ENCODE assay signal across 1 cellular context in genomic region chr7:82263880-82264751, GRCh38.
TF ChIP-seq lines count a peak whose summit lies in the region.

No MANE protein-coding gene starts in this region.

TF ChIP-seq in GM23338, 12 proteins besides CTCF, POLR2A, EP300 and RAD21:
- no peak for TF ChIP-seq ZNF462 (CRISPR knock-in tag; IDR thresholded peaks at IDR 0.05)
- TF ChIP-seq JUNB (IDR thresholded peaks at IDR 0.05; ENCODE audit: unreplicated experiment) = no peak
- no peak for TF ChIP-seq EZH2 (IDR thresholded peaks at IDR 0.05; ENCODE audit: low read depth, unreplicated experiment)
- no peak for TF ChIP-seq REST (IDR thresholded peaks at IDR 0.05; ENCODE audit: unreplicated experiment)
- TF ChIP-seq POLR2AphosphoS5 (IDR thresholded peaks at IDR 0.05; ENCODE audit: low read depth) = no peak
- TF ChIP-seq ETS1 (IDR thresholded peaks at IDR 0.05) = no peak
- TF ChIP-seq ZNF114 (CRISPR knock-in tag; IDR thresholded peaks at IDR 0.05) = no peak
- TF ChIP-seq ZNF331 (CRISPR knock-in tag; IDR thresholded peaks at IDR 0.05; ENCODE audit: low read depth) = no peak
- no peak for TF ChIP-seq CREB1 (CRISPR knock-in tag; IDR thresholded peaks at IDR 0.05; ENCODE audit: low read depth)
- no peak for TF ChIP-seq EZH2phosphoT487 (IDR thresholded peaks at IDR 0.05; ENCODE audit: unreplicated experiment)
- TF ChIP-seq STAT1 (IDR thresholded peaks at IDR 0.05; ENCODE audit: unreplicated experiment) = no peak
- TF ChIP-seq NANOG (IDR thresholded peaks at IDR 0.05; ENCODE audit: borderline replicate concordance) = no peak
TF ChIP-seq in GM23338: peak in this region for 0.
